ENCODE assay signal across 1 cellular context in genomic region chr5:133251296-133252132, GRCh38.
TF ChIP-seq lines count a peak whose summit lies in the region.

No MANE protein-coding gene starts in this region.

TF ChIP-seq in HEK293, 187 proteins besides CTCF, POLR2A, EP300 and RAD21 (continued from another document):
- TF ChIP-seq, protein P1, sequence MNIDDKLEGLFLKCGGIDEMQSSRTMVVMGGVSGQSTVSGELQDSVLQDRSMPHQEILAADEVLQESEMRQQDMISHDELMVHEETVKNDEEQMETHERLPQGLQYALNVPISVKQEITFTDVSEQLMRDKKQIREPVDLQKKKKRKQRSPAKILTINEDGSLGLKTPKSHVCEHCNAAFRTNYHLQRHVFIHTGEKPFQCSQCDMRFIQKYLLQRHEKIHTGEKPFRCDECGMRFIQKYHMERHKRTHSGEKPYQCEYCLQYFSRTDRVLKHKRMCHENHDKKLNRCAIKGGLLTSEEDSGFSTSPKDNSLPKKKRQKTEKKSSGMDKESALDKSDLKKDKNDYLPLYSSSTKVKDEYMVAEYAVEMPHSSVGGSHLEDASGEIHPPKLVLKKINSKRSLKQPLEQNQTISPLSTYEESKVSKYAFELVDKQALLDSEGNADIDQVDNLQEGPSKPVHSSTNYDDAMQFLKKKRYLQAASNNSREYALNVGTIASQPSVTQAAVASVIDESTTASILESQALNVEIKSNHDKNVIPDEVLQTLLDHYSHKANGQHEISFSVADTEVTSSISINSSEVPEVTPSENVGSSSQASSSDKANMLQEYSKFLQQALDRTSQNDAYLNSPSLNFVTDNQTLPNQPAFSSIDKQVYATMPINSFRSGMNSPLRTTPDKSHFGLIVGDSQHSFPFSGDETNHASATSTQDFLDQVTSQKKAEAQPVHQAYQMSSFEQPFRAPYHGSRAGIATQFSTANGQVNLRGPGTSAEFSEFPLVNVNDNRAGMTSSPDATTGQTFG (tag by site-specific recombination; IDR thresholded peaks at IDR 0.05; ENCODE audit: borderline replicate concordance): no peak
- TF ChIP-seq ZNF248 (tag by site-specific recombination; IDR thresholded peaks at IDR 0.05) (no peak), ZBTB48 (tag by site-specific recombination; IDR thresholded peaks at IDR 0.05) (no peak), ZNF843 (tag by site-specific recombination; IDR thresholded peaks at IDR 0.05) (0 out of 2 replicates have a peak, but pooled peaks have one; percentile 31), ZNF791 (tag by site-specific recombination; IDR thresholded peaks at IDR 0.05) (no peak)
- TF ChIP-seq, protein P2, sequence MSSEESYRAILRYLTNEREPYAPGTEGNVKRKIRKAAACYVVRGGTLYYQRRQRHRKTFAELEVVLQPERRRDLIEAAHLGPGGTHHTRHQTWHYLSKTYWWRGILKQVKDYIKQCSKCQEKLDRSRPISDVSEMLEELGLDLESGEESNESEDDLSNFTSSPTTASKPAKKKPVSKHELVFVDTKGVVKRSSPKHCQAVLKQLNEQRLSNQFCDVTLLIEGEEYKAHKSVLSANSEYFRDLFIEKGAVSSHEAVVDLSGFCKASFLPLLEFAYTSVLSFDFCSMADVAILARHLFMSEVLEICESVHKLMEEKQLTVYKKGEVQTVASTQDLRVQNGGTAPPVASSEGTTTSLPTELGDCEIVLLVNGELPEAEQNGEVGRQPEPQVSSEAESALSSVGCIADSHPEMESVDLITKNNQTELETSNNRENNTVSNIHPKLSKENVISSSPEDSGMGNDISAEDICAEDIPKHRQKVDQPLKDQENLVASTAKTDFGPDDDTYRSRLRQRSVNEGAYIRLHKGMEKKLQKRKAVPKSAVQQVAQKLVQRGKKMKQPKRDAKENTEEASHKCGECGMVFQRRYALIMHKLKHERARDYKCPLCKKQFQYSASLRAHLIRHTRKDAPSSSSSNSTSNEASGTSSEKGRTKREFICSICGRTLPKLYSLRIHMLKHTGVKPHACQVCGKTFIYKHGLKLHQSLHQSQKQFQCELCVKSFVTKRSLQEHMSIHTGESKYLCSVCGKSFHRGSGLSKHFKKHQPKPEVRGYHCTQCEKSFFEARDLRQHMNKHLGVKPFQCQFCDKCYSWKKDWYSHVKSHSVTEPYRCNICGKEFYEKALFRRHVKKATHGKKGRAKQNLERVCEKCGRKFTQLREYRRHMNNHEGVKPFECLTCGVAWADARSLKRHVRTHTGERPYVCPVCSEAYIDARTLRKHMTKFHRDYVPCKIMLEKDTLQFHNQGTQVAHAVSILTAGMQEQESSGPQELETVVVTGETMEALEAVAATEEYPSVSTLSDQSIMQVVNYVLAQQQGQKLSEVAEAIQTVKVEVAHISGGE (tag by site-specific recombination; conservative IDR thresholded peaks at IDR 0.05; ENCODE audit: low read depth): no peak
- TF ChIP-seq, protein P3, sequence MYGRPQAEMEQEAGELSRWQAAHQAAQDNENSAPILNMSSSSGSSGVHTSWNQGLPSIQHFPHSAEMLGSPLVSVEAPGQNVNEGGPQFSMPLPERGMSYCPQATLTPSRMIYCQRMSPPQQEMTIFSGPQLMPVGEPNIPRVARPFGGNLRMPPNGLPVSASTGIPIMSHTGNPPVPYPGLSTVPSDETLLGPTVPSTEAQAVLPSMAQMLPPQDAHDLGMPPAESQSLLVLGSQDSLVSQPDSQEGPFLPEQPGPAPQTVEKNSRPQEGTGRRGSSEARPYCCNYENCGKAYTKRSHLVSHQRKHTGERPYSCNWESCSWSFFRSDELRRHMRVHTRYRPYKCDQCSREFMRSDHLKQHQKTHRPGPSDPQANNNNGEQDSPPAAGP (tag by site-specific recombination; IDR thresholded peaks at IDR 0.05): peak; percentile 59; the same call in 1 of the 2 replicates
- TF ChIP-seq, protein P4, sequence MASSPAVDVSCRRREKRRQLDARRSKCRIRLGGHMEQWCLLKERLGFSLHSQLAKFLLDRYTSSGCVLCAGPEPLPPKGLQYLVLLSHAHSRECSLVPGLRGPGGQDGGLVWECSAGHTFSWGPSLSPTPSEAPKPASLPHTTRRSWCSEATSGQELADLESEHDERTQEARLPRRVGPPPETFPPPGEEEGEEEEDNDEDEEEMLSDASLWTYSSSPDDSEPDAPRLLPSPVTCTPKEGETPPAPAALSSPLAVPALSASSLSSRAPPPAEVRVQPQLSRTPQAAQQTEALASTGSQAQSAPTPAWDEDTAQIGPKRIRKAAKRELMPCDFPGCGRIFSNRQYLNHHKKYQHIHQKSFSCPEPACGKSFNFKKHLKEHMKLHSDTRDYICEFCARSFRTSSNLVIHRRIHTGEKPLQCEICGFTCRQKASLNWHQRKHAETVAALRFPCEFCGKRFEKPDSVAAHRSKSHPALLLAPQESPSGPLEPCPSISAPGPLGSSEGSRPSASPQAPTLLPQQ (tag by site-specific recombination; IDR thresholded peaks at IDR 0.05): 0 out of 2 replicates have a peak, but pooled peaks have one; percentile 40
